ENCODE assay signal across 13 cellular contexts in genomic region chr15:68885070-68885469, GRCh38. TPM values are rescaled to one million over a fixed set of nuclear protein-coding genes. Genes with fewer than 3 reads are reported as not detected.
DNase-seq lines count a peak whose midpoint lies in the region; ATAC-seq and TF ChIP-seq lines count a peak whose summit lies in the region.
"Had no signal": no experiment of that assay in that cellular context is flagged by ENCODE, and none has a peak within 500 bp of the region (broad histone marks: within the 10 kb centered on the region; RNA-seq: fewer than 3 reads in every experiment).

No MANE protein-coding gene starts in this region.

- H3K4me2 ChIP-seq in mammary epithelial cell (ENCODE audit: insufficient read depth, low read depth, low read length), result peak overlapping the region; percentile 31

- POLR2A ChIA-PET in CD4-positive, alpha-beta T cell (lab: Charles Lee), result no interaction called here

- no peaks in the 10 kb centered on the region for H3K36me3 Mint-ChIP-seq in HFFc6 (ENCODE audit: low read depth)
- no peaks in the 10 kb centered on the region for H3K36me3 Mint-ChIP-seq in CD4-positive, alpha-beta T cell (ENCODE audit: low read depth)
- H3K36me3 Mint-ChIP-seq: activated naive CD8-positive, alpha-beta T cell had no signal

- no peaks in the 10 kb centered on the region for H4K20me1 ChIP-seq in mammary epithelial cell (ENCODE audit: insufficient read depth, low read length)

- no peak overlapping the region for H3K9ac ChIP-seq in mammary epithelial cell (ENCODE audit: insufficient read depth, low read length)

- intact Hi-C loops in mammary epithelial cell (cut with micrococcal nuclease), result no loop called here
- intact Hi-C loops in CD4-positive, alpha-beta T cell (cut with DNase I, micrococcal nuclease), result no loop called here

- H3K9me3 ChIP-seq in mammary epithelial cell (replicated peaks; ENCODE audit: insufficient read depth, low read length), result no peaks in the 10 kb centered on the region
- no peaks in the 10 kb centered on the region for H3K9me3 ChIP-seq in effector memory CD4-positive, alpha-beta T cell (ENCODE audit: control insufficient read depth, low read length)
- H3K9me3 ChIP-seq in CD4-positive, alpha-beta T cell (ENCODE audit: control insufficient read depth, low read length), result no peaks in the 10 kb centered on the region
- H3K9me3 ChIP-seq: upper lobe of left lung had no signal

- in situ Hi-C loops in mammary epithelial cell (cut with MboI; ENCODE audit: low sequenced_read_pairs in 2 of 2), result no loop called here

- H3K79me2 ChIP-seq in mammary epithelial cell (ENCODE audit: insufficient read depth, low read length), result no peaks in the 10 kb centered on the region

- CTCF ChIA-PET in mammary epithelial cell (lab: Charles Lee; ENCODE audit: low non-redundant PET), result no interaction called here
- CTCF ChIA-PET in CD4-positive, alpha-beta T cell (lab: Charles Lee), result interaction anchor here (2.8 kb wide), 1 partner anchor 9 kb away, joined by 7 read pairs; no protein-coding TSS in a partner anchor

- H3K27ac ChIP-seq in mammary epithelial cell (ENCODE audit: insufficient read depth, low read depth, low read length), result no peak overlapping the region
- H3K27ac ChIP-seq in effector memory CD4-positive, alpha-beta T cell (ENCODE audit: insufficient read depth, low read length, poor library complexity, severe bottlenecking), result no peak overlapping the region
- H3K27ac ChIP-seq in CD4-positive, alpha-beta T cell (ENCODE audit: low read depth, low read length), result no peak overlapping the region
- H3K27ac ChIP-seq: skin epidermis, upper lobe of left lung had no signal

- peaks cover 11% of the 10 kb centered on the region for H3K4me1 ChIP-seq in mammary epithelial cell (ENCODE audit: insufficient read depth, low read length)
- H3K4me1 ChIP-seq in effector memory CD4-positive, alpha-beta T cell (ENCODE audit: control insufficient read depth, insufficient read depth, low read length, poor library complexity, severe bottlenecking), result no peaks in the 10 kb centered on the region

- no peaks in the 10 kb centered on the region for H3K36me3 ChIP-seq in mammary epithelial cell (ENCODE audit: insufficient read depth, low read length)
- no peaks in the 10 kb centered on the region for H3K36me3 ChIP-seq in effector memory CD4-positive, alpha-beta T cell (ENCODE audit: control insufficient read depth, insufficient read depth, low read length)
- H3K36me3 ChIP-seq: upper lobe of left lung had no signal

- dilution Hi-C loops in mammary epithelial cell (cut with HindIII; ENCODE audit: low sequenced_read_pairs), result no loop called here

- no peak overlapping the region for H2AFZ ChIP-seq in mammary epithelial cell (ENCODE audit: low read depth, low read length)

- TF ChIP-seq CTCF in HFFc6 (IDR thresholded peaks at IDR 0.05) (no peak), mammary epithelial cell (conservative IDR thresholded peaks at IDR 0.05 in 1 of 2, IDR thresholded peaks at IDR 0.05 in 1 of 2; ENCODE audit: extremely low read depth in 1 of 2, insufficient read depth in 1 of 2, low read depth in 1 of 2, low read length in 2 of 2) (no peak)
- no peak for TF ChIP-seq CTCF in CD4-positive, alpha-beta T cell (IDR thresholded peaks at IDR 0.05)

- ATAC-seq in GM18868 (IDR thresholded peaks at IDR 0.05; ENCODE audit: unreplicated experiment) (no peak), HG03571 (IDR thresholded peaks at IDR 0.05; ENCODE audit: unreplicated experiment) (no peak)
- no peak for ATAC-seq in CD4-positive, alpha-beta T cell (ENCODE audit: poor library complexity)
- ATAC-seq: K562 had no signal

- H3K4me3 Mint-ChIP-seq in HFFc6, result no peak overlapping the region
- no peak overlapping the region for H3K4me3 Mint-ChIP-seq in CD4-positive, alpha-beta T cell
- H3K4me3 Mint-ChIP-seq: activated naive CD8-positive, alpha-beta T cell had no signal

- peak; percentile 19 for DNase-seq in AG08395 (ENCODE audit: low spot score)
- peak; percentile 23 for DNase-seq in HFFc6
- DNase-seq in mammary epithelial cell, result peak; percentile 54
- DNase-seq in islet precursor cell, result peak; percentile 82
- DNase-seq in effector memory CD4-positive, alpha-beta T cell, result no peak
- no peak for DNase-seq in CD4-positive, alpha-beta T cell
- DNase-seq: T-helper 9 cell, upper lobe of left lung had no signal

- peaks cover 10% of the 10 kb centered on the region; the same call in 1 of the 2 replicates for H3K27me3 Mint-ChIP-seq in HFFc6 (ENCODE audit: insufficient read depth)
- H3K27me3 Mint-ChIP-seq in CD4-positive, alpha-beta T cell, result peaks cover 6% of the 10 kb centered on the region
- H3K27me3 Mint-ChIP-seq: activated naive CD8-positive, alpha-beta T cell had no signal

- 0% methylated on average over 6 of the region's 6 CpGs for WGBS in mammary epithelial cell (ENCODE audit: low coverage, missing lambda C conversion rate)

- H3K27me3 ChIP-seq in mammary epithelial cell (ENCODE audit: insufficient read depth, low read length), result no peaks in the 10 kb centered on the region
- no peaks in the 10 kb centered on the region for H3K27me3 ChIP-seq in effector memory CD4-positive, alpha-beta T cell (replicated peaks; ENCODE audit: control insufficient read depth, insufficient read depth, low read length, poor library complexity, severe bottlenecking)
- peaks cover 3% of the 10 kb centered on the region for H3K27me3 ChIP-seq in CD4-positive, alpha-beta T cell (ENCODE audit: control insufficient read depth, insufficient read depth, low read length)
- H3K27me3 ChIP-seq: upper lobe of left lung had no signal

- no peaks in the 10 kb centered on the region for H3K9me3 Mint-ChIP-seq in HFFc6
- no peaks in the 10 kb centered on the region for H3K9me3 Mint-ChIP-seq in CD4-positive, alpha-beta T cell

- H3K4me1 Mint-ChIP-seq in HFFc6 (ENCODE audit: low read depth), result peaks cover 11% of the 10 kb centered on the region
- no peaks in the 10 kb centered on the region for H3K4me1 Mint-ChIP-seq in CD4-positive, alpha-beta T cell (ENCODE audit: low read depth)

- H3K4me3 ChIP-seq in mammary epithelial cell (replicated peaks in 1 of 3; ENCODE audit: insufficient read depth in 1 of 3, low read depth in 2 of 3, low read length in 3 of 3), result no peak overlapping the region
- no peak overlapping the region for H3K4me3 ChIP-seq in effector memory CD4-positive, alpha-beta T cell (ENCODE audit: insufficient read depth, low read depth, low read length, poor library complexity, severe bottlenecking)
- H3K4me3 ChIP-seq: K562, skin epidermis, upper lobe of left lung had no signal

- no peak overlapping the region for H3K27ac Mint-ChIP-seq in HFFc6
- no peak overlapping the region for H3K27ac Mint-ChIP-seq in CD4-positive, alpha-beta T cell
- H3K27ac Mint-ChIP-seq: activated naive CD8-positive, alpha-beta T cell had no signal

- no TSS peak for BruUV-seq in mammary epithelial cell (replicated peaks; lab: Mats Ljungman, UMichigan)

RNA-seq across cellular contexts. Expression of gene SPESP1, which starts 45.3 kb away (rescaled TPM):
- 1 to 10 TPM in 5 of 6 experiments, under 1 TPM in 1; 0.52 to 8.8 (median 7.9) TPM for total RNA-seq in HFFc6 (2021; fragmentation: NEBNext Ultra II Directional; extraction: Animal tissue kit (Norgen Biotek cat#: 25700))
- total RNA-seq in mammary epithelial cell, result 1 to 10 TPM in 1 of 2 donors, not detected in 1; 9.2 TPM
- 12.8 TPM for polyA plus RNA-seq in mammary epithelial cell
- polyA minus RNA-seq in mammary epithelial cell, result not detected
- not detected for total RNA-seq in CD4-positive, alpha-beta T cell
- total RNA-seq: K562 had no signal
- polyA plus RNA-seq: K562 had no signal

Comparison
In these comparisons a context has a peak if more than half of its experiments do, and no peak if none do; other contexts are left out.
1. DNase-seq: peak in AG08395 (single experiment), HFFc6 (single experiment), mammary epithelial cell (single experiment) and islet precursor cell (single experiment); none in effector memory CD4-positive, alpha-beta T cell (0 of 3) and CD4-positive, alpha-beta T cell (0 of 10).